In the genomic region with DNA sequence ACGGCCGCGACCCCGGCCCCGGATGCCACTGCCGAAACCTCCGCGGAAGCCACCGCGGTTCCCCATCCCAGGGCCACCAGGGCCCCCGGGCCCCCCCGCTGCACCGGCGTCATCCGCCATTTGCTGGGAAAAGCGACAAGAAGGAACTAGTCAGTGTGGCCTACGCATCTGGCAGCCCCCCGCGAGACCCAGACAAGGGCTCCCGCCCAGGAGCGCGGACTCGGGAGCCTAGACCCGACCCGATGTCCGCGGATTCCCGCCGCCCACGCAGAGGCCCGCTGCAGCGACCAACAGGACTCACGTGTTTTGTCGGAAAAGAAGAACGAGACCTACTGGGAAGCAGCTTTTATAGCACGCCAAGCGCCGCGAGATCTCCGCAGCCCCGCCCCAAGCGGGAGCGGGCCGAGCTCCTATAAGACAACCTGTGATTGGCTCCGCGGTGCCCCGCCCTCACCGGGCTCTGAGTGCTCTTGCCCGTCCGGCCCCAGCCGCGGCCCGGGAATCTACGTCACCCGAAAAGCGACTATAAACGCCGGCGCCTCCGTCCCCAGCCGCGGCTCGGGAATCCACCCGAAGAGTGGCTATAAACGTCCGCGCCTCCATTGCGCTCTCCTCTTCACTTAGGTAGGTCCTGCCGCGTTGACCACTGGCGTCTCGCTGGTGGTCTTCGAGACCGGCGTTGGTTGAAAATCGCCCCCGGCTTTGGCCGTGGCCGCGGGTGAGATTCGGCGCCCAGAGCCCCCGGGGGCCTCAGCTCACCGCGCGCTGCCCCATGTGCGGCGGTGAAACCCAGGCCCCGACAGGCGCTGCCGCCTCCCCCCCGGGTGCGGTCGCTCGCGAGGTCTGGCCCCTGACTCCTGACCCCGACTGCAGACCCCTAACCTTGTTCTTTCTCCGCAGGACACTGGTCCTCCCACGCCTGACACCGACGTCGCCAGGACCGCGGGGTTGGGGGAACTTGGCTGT, we compare ENCODE assay signal across 1 cellular context.
A peak's percentile ranks its signal among the peaks of the same experiment; 100 is the strongest.
TF ChIP-seq lines count a peak whose summit lies in the region.

A gene (minus strand): TSS at position 321 of the 966 bp plus-strand sequence. CDS start 201 bp downstream, at position 120.

TF ChIP-seq in HepG2, 621 proteins besides CTCF, POLR2A, EP300 and RAD21 (continued from another document and continues in another):
- TF ChIP-seq, protein P1, sequence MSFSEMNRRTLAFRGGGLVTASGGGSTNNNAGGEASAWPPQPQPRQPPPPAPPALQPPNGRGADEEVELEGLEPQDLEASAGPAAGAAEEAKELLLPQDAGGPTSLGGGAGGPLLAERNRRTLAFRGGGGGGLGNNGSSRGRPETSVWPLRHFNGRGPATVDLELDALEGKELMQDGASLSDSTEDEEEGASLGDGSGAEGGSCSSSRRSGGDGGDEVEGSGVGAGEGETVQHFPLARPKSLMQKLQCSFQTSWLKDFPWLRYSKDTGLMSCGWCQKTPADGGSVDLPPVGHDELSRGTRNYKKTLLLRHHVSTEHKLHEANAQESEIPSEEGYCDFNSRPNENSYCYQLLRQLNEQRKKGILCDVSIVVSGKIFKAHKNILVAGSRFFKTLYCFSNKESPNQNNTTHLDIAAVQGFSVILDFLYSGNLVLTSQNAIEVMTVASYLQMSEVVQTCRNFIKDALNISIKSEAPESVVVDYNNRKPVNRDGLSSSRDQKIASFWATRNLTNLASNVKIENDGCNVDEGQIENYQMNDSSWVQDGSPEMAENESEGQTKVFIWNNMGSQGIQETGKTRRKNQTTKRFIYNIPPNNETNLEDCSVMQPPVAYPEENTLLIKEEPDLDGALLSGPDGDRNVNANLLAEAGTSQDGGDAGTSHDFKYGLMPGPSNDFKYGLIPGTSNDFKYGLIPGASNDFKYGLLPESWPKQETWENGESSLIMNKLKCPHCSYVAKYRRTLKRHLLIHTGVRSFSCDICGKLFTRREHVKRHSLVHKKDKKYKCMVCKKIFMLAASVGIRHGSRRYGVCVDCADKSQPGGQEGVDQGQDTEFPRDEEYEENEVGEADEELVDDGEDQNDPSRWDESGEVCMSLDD (CRISPR knock-in tag; IDR thresholded peaks at IDR 0.05; ENCODE audit: borderline replicate concordance) = 0 out of 2 replicates have a peak, but pooled peaks have one; percentile 46
- TF ChIP-seq, protein P2, sequence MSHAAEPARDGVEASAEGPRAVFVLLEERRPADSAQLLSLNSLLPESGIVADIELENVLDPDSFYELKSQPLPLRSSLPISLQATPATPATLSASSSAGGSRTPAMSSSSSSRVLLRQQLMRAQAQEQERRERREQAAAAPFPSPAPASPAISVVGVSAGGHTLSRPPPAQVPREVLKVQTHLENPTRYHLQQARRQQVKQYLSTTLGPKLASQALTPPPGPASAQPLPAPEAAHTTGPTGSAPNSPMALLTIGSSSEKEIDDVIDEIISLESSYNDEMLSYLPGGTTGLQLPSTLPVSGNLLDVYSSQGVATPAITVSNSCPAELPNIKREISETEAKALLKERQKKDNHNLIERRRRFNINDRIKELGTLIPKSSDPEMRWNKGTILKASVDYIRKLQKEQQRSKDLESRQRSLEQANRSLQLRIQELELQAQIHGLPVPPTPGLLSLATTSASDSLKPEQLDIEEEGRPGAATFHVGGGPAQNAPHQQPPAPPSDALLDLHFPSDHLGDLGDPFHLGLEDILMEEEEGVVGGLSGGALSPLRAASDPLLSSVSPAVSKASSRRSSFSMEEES (CRISPR knock-in tag; IDR thresholded peaks at IDR 0.05) = peak; percentile 65
- peak; percentile 86 for TF ChIP-seq ELF1 (CRISPR knock-in tag; IDR thresholded peaks at IDR 0.05)
- TF ChIP-seq, protein P3, sequence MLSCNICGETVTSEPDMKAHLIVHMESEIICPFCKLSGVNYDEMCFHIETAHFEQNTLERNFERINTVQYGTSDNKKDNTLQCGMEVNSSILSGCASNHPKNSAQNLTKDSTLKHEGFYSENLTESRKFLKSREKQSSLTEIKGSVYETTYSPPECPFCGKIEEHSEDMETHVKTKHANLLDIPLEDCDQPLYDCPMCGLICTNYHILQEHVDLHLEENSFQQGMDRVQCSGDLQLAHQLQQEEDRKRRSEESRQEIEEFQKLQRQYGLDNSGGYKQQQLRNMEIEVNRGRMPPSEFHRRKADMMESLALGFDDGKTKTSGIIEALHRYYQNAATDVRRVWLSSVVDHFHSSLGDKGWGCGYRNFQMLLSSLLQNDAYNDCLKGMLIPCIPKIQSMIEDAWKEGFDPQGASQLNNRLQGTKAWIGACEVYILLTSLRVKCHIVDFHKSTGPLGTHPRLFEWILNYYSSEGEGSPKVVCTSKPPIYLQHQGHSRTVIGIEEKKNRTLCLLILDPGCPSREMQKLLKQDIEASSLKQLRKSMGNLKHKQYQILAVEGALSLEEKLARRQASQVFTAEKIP (CRISPR knock-in tag; IDR thresholded peaks at IDR 0.05; ENCODE audit: borderline replicate concordance) = no peak
- TF ChIP-seq KLF6 (CRISPR knock-in tag; IDR thresholded peaks at IDR 0.05) = peak; percentile 91; the same call in 1 of the 2 replicates
- TF ChIP-seq SUZ12 (IDR thresholded peaks at IDR 0.05; ENCODE audit: low read depth, low read length) = no peak
- TF ChIP-seq, protein P4, sequence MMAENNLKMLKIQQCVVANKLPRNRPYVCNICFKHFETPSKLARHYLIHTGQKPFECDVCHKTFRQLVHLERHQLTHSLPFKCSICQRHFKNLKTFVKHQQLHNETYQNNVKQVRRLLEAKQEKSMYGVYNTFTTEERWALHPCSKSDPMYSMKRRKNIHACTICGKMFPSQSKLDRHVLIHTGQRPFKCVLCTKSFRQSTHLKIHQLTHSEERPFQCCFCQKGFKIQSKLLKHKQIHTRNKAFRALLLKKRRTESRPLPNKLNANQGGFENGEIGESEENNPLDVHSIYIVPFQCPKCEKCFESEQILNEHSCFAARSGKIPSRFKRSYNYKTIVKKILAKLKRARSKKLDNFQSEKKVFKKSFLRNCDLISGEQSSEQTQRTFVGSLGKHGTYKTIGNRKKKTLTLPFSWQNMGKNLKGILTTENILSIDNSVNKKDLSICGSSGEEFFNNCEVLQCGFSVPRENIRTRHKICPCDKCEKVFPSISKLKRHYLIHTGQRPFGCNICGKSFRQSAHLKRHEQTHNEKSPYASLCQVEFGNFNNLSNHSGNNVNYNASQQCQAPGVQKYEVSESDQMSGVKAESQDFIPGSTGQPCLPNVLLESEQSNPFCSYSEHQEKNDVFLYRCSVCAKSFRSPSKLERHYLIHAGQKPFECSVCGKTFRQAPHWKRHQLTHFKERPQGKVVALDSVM (CRISPR knock-in tag; IDR thresholded peaks at IDR 0.05) = no peak; the same call in 1 of the 2 replicates
- no peak for TF ChIP-seq ZNF501 (CRISPR knock-in tag; IDR thresholded peaks at IDR 0.05)
- TF ChIP-seq ZNF775 (CRISPR knock-in tag; IDR thresholded peaks at IDR 0.05; ENCODE audit: borderline replicate concordance) = no peak
- TF ChIP-seq RBAK (CRISPR knock-in tag; IDR thresholded peaks at IDR 0.05) = no peak
- peak; percentile 48 for TF ChIP-seq IKZF4 (CRISPR knock-in tag; IDR thresholded peaks at IDR 0.05; ENCODE audit: borderline replicate concordance, low read depth, not compliant biosample characterization)
- no peak for TF ChIP-seq ZFP36L2 (CRISPR knock-in tag; IDR thresholded peaks at IDR 0.05)
- TF ChIP-seq NONO (IDR thresholded peaks at IDR 0.05) = no peak
- TF ChIP-seq NONO (CRISPR knock-in tag; conservative IDR thresholded peaks at IDR 0.05) = peak; percentile 58
- TF ChIP-seq MTA1 (CRISPR knock-in tag; IDR thresholded peaks at IDR 0.05; ENCODE audit: borderline replicate concordance) = no peak
- 0 out of 2 replicates have a peak, but pooled peaks have one; percentile 65 for TF ChIP-seq HNRNPL (IDR thresholded peaks at IDR 0.05; ENCODE audit: low read depth, low read length)
- TF ChIP-seq, protein P5, sequence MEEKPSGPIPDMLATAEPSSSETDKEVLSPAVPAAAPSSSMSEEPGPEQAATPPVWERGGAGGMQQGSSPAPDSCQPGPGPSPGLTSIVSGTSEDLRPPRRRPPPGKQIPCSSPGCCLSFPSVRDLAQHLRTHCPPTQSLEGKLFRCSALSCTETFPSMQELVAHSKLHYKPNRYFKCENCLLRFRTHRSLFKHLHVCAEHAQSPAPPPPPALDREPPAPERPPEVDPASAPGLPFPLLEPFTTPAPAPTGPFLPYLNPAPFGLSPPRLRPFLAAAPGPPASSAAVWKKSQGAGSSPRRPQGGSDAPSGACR (CRISPR knock-in tag; IDR thresholded peaks at IDR 0.05) = peak; percentile 81; the same call in 1 of the 2 replicates
- peak; percentile 74; the same call in 1 of the 2 replicates for TF ChIP-seq SALL2 (CRISPR knock-in tag; IDR thresholded peaks at IDR 0.05)
- 0 out of 2 replicates have a peak, but pooled peaks have one; percentile 28 for TF ChIP-seq ZFP82 (CRISPR knock-in tag; IDR thresholded peaks at IDR 0.05; ENCODE audit: borderline replicate concordance)
- TF ChIP-seq, protein P6, sequence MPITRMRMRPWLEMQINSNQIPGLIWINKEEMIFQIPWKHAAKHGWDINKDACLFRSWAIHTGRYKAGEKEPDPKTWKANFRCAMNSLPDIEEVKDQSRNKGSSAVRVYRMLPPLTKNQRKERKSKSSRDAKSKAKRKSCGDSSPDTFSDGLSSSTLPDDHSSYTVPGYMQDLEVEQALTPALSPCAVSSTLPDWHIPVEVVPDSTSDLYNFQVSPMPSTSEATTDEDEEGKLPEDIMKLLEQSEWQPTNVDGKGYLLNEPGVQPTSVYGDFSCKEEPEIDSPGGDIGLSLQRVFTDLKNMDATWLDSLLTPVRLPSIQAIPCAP (CRISPR knock-in tag; IDR thresholded peaks at IDR 0.05; ENCODE audit: low read depth) = peak; percentile 81; the same call in 1 of the 2 replicates
- no peak for TF ChIP-seq MED13 (CRISPR knock-in tag; IDR thresholded peaks at IDR 0.05)
- peak; percentile 36 for TF ChIP-seq AGO1 (IDR thresholded peaks at IDR 0.05; ENCODE audit: low read depth, low read length, poor library complexity, severe bottlenecking)
- TF ChIP-seq ZNF224 (CRISPR knock-in tag; IDR thresholded peaks at IDR 0.05) = peak; percentile 85; the same call in 1 of the 2 replicates
- TF ChIP-seq, protein P7, sequence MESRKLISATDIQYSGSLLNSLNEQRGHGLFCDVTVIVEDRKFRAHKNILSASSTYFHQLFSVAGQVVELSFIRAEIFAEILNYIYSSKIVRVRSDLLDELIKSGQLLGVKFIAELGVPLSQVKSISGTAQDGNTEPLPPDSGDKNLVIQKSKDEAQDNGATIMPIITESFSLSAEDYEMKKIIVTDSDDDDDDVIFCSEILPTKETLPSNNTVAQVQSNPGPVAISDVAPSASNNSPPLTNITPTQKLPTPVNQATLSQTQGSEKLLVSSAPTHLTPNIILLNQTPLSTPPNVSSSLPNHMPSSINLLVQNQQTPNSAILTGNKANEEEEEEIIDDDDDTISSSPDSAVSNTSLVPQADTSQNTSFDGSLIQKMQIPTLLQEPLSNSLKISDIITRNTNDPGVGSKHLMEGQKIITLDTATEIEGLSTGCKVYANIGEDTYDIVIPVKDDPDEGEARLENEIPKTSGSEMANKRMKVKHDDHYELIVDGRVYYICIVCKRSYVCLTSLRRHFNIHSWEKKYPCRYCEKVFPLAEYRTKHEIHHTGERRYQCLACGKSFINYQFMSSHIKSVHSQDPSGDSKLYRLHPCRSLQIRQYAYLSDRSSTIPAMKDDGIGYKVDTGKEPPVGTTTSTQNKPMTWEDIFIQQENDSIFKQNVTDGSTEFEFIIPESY (CRISPR knock-in tag; IDR thresholded peaks at IDR 0.05) = no peak
- TF ChIP-seq, protein P8, sequence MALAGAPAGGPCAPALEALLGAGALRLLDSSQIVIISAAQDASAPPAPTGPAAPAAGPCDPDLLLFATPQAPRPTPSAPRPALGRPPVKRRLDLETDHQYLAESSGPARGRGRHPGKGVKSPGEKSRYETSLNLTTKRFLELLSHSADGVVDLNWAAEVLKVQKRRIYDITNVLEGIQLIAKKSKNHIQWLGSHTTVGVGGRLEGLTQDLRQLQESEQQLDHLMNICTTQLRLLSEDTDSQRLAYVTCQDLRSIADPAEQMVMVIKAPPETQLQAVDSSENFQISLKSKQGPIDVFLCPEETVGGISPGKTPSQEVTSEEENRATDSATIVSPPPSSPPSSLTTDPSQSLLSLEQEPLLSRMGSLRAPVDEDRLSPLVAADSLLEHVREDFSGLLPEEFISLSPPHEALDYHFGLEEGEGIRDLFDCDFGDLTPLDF (CRISPR knock-in tag; IDR thresholded peaks at IDR 0.05) = peak; percentile 94
- 0 out of 2 replicates have a peak, but pooled peaks have one; percentile 49 for TF ChIP-seq ZNF274 (CRISPR knock-in tag; IDR thresholded peaks at IDR 0.05)
- TF ChIP-seq, protein P9, sequence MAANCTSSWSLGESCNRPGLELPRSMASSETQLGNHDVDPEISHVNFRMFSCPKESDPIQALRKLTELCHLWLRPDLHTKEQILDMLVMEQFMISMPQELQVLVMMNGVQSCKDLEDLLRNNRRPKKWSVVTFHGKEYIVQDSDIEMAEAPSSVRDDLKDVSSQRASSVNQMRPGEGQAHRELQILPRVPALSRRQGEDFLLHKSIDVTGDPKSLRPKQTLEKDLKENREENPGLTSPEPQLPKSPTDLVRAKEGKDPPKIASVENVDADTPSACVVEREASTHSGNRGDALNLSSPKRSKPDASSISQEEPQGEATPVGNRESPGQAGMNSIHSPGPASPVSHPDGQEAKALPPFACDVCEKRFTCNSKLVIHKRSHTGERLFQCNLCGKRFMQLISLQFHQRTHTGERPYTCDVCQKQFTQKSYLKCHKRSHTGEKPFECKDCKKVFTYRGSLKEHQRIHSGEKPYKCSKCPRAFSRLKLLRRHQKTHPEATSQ (CRISPR knock-in tag; IDR thresholded peaks at IDR 0.05; ENCODE audit: borderline replicate concordance) = 0 out of 2 replicates have a peak, but pooled peaks have one; percentile 14
- TF ChIP-seq ZNF431 (CRISPR knock-in tag; IDR thresholded peaks at IDR 0.05; ENCODE audit: borderline replicate concordance, low read depth) = no peak
- TF ChIP-seq RNF2 (conservative IDR thresholded peaks at IDR 0.05; ENCODE audit: low read depth) = no peak
- no peak for TF ChIP-seq ZNF382 (CRISPR knock-in tag; IDR thresholded peaks at IDR 0.05; ENCODE audit: borderline replicate concordance)
- TF ChIP-seq, protein P10, sequence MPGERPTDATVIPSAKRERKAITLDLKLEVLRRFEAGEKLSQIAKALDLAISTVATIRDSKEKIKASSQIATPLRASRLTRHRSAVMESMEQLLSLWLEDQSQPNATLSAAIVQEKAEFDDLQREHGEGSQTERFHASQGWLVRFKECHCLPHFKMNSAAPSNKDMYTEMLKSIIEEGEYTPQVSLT (CRISPR knock-in tag; IDR thresholded peaks at IDR 0.05; ENCODE audit: borderline replicate concordance, low read depth) = peak; percentile 79; the same call in 1 of the 2 replicates
- TF ChIP-seq, protein P11, sequence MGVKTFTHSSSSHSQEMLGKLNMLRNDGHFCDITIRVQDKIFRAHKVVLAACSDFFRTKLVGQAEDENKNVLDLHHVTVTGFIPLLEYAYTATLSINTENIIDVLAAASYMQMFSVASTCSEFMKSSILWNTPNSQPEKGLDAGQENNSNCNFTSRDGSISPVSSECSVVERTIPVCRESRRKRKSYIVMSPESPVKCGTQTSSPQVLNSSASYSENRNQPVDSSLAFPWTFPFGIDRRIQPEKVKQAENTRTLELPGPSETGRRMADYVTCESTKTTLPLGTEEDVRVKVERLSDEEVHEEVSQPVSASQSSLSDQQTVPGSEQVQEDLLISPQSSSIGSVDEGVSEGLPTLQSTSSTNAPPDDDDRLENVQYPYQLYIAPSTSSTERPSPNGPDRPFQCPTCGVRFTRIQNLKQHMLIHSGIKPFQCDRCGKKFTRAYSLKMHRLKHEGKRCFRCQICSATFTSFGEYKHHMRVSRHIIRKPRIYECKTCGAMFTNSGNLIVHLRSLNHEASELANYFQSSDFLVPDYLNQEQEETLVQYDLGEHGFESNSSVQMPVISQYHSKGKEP (CRISPR knock-in tag; IDR thresholded peaks at IDR 0.05) = no peak
- TF ChIP-seq ZNF143 (CRISPR knock-in tag; IDR thresholded peaks at IDR 0.05) = peak; percentile 70
- TF ChIP-seq MAF1 (CRISPR knock-in tag; IDR thresholded peaks at IDR 0.05; ENCODE audit: borderline replicate concordance) = 0 out of 2 replicates have a peak, but pooled peaks have one; percentile 81
- peak; percentile 59; the same call in 1 of the 2 replicates for TF ChIP-seq ZNF451 (CRISPR knock-in tag; IDR thresholded peaks at IDR 0.05)
- TF ChIP-seq JDP2 (CRISPR knock-in tag; IDR thresholded peaks at IDR 0.05; ENCODE audit: borderline replicate concordance) = no peak
- peak; percentile 87 for TF ChIP-seq ARNT2 (CRISPR knock-in tag; IDR thresholded peaks at IDR 0.05; ENCODE audit: low read depth)
- TF ChIP-seq FOXP1 (IDR thresholded peaks at IDR 0.05) = no peak
- TF ChIP-seq FOXP1 (CRISPR knock-in tag; IDR thresholded peaks at IDR 0.05) = no peak
